Comparison of ENCODE assay signal across 8 cellular contexts in genomic region chr3:111978833-111979688, GRCh38. TPM values are rescaled to one million over a fixed set of nuclear protein-coding genes. Genes with fewer than 3 reads are reported as not detected.
DNase-seq lines count a peak whose midpoint lies in the region; FAIRE-seq and TF ChIP-seq lines count a peak whose summit lies in the region.

Gene ABHD10, plus strand, starts transcription at chr3:111979026. Its CDS starts 36 bp downstream, at chr3:111979062.

- H3K23ac ChIP-seq in neuronal stem cell (ENCODE audit: low read depth, low read length, poor library complexity), result peak within 1 kb of the TSS; percentile 82

- H3K27me3 ChIP-seq in HAP-1 (ENCODE audit: low read depth) (peaks cover 5% of the 10 kb centered on the region; the same call in 1 of the 2 replicates), MM.1S (replicated peaks; ENCODE audit: insufficient read depth, low read length) (no peaks in the 10 kb centered on the region), SJSA1 (replicated peaks) (no peaks in the 10 kb centered on the region), neuronal stem cell (ENCODE audit: control insufficient read depth in 3 of 3, insufficient read depth in 3 of 3, low read depth in 1 of 3, low read length in 3 of 3) (no peaks in the 10 kb centered on the region)

- H3K27ac ChIP-seq in MM.1S (ENCODE audit: low read length) (peak within 1 kb of the TSS; percentile 83), SJSA1 (peak within 1 kb of the TSS; percentile 30), neuronal stem cell (replicated peaks; ENCODE audit: low read length) (peak within 1 kb of the TSS; percentile 46)

- no peak within 1 kb of the TSS for H2AK5ac ChIP-seq in neuronal stem cell (ENCODE audit: low read depth, low read length)

- peak within 1 kb of the TSS; percentile 84 for H2BK5ac ChIP-seq in neuronal stem cell (ENCODE audit: low read length)

- H3K14ac ChIP-seq in neuronal stem cell (ENCODE audit: low read length), result peak within 1 kb of the TSS; percentile 72

- 0 out of 2 replicates have a peak, but pooled peaks cover 2% of the 10 kb centered on the region for H3K4me1 ChIP-seq in HAP-1
- H3K4me1 ChIP-seq in MM.1S (ENCODE audit: low read length), result peaks cover 6% of the 10 kb centered on the region; the same call in 1 of the 2 replicates
- H3K4me1 ChIP-seq in SJSA1 (replicated peaks), result no peaks in the 10 kb centered on the region; the same call in 1 of the 2 replicates
- H3K4me1 ChIP-seq in neuronal stem cell (ENCODE audit: control insufficient read depth in 2 of 2, insufficient read depth in 1 of 2, low read depth in 1 of 2, low read length in 2 of 2), result peaks cover 2 to 17% of the 10 kb centered on the region in 2 donors

- no CpG with 5 or more reads among the region's 50 CpGs for WGBS in neuronal stem cell (ENCODE audit: extremely low coverage in 2 of 2, insufficient read length in 2 of 2, insufficient replicate concordance in 1 of 2), 2 donors

- peak within 1 kb of the TSS; percentile 82 for H2BK15ac ChIP-seq in neuronal stem cell (ENCODE audit: low read length)

- H3K18ac ChIP-seq in neuronal stem cell (ENCODE audit: low read length), result peak within 1 kb of the TSS; percentile 100

- peak within 1 kb of the TSS; percentile 66 for H2BK120ac ChIP-seq in neuronal stem cell (ENCODE audit: low read depth, low read length)

- no peaks in the 10 kb centered on the region for H3K79me1 ChIP-seq in neuronal stem cell (ENCODE audit: low read depth, low read length)

- H3K36me3 ChIP-seq in HAP-1 (replicated peaks), result no peaks in the 10 kb centered on the region
- H3K36me3 ChIP-seq in MM.1S (replicated peaks; ENCODE audit: insufficient read depth, low read length), result no peaks in the 10 kb centered on the region
- H3K36me3 ChIP-seq in SJSA1, result peaks cover 18% of the 10 kb centered on the region
- H3K36me3 ChIP-seq in neuronal stem cell (replicated peaks in 1 of 2; ENCODE audit: control insufficient read depth in 2 of 2, insufficient read depth in 2 of 2, low read length in 2 of 2), result peaks cover 0 to 47% of the 10 kb centered on the region in 2 donors

- peaks cover 10% of the 10 kb centered on the region; the same call in 1 of the 2 replicates for H3F3A ChIP-seq in MM.1S (ENCODE audit: insufficient read depth, low read length)

- H4K91ac ChIP-seq in neuronal stem cell (ENCODE audit: low read depth, low read length, poor library complexity), result peak within 1 kb of the TSS; percentile 90

- H3K9me3 ChIP-seq in HAP-1, result no peaks in the 10 kb centered on the region
- H3K9me3 ChIP-seq in MM.1S (replicated peaks; ENCODE audit: insufficient read depth, low read length), result no peaks in the 10 kb centered on the region
- no peaks in the 10 kb centered on the region for H3K9me3 ChIP-seq in SJSA1 (replicated peaks)
- H3K9me3 ChIP-seq in neuronal stem cell (replicated peaks in 1 of 2; ENCODE audit: control insufficient read depth in 2 of 2, insufficient read depth in 1 of 2, low read depth in 1 of 2, low read length in 2 of 2), result no peaks in the 10 kb centered on the region

- no peaks in the 10 kb centered on the region for H3K9me2 ChIP-seq in MM.1S (replicated peaks; ENCODE audit: insufficient read depth, low read length)

- DNase-seq in G401 (ENCODE audit: low spot score) (peak; percentile 99), HAP-1 (ENCODE audit: low spot score in 2 of 2) (peak; percentile 92 to 96), MM.1S (peak; percentile 98), SJSA1 (ENCODE audit: low read depth in 1 of 2, low spot score in 2 of 2) (peak; percentile 92 to 96), frontal cortex (ENCODE audit: low spot score in 2 of 2) (peak; percentile 63 to 80), neuronal stem cell (ENCODE audit: low spot score) (peak; percentile 93)
- DNase-seq in activated naive CD4-positive, alpha-beta T cell (lab: John Stamatoyannopoulos, UW), result peak; percentile 80 to 96 (median 94)

- no peaks in the 10 kb centered on the region for H4K20me1 ChIP-seq in MM.1S (ENCODE audit: insufficient read depth, low read length)

- in situ Hi-C loops in G401 (cut with HindIII; ENCODE audit: low sequenced_read_pairs) (no loop called here), HAP-1 (cut with MboI; ENCODE audit: low sequenced_read_pairs) (no loop called here)

- H2AFZ ChIP-seq in MM.1S (ENCODE audit: low read length) (peak within 1 kb of the TSS; percentile 96), neuronal stem cell (ENCODE audit: low read length) (peak within 1 kb of the TSS; percentile 86)

- peak within 1 kb of the TSS; percentile 67 for H3K4me2 ChIP-seq in MM.1S (ENCODE audit: low read depth, low read length)
- H3K4me2 ChIP-seq in neuronal stem cell (ENCODE audit: insufficient read depth, low read length, poor library complexity, severe bottlenecking), result peak within 1 kb of the TSS; percentile 47

- no peak within 1 kb of the TSS for H2BK12ac ChIP-seq in neuronal stem cell (ENCODE audit: low read length)

- H3K79me2 ChIP-seq in MM.1S (ENCODE audit: low read length), result peaks cover 31% of the 10 kb centered on the region

- no peak within 1 kb of the TSS for H3K4ac ChIP-seq in neuronal stem cell (ENCODE audit: low read length)

- H3K4me3 ChIP-seq in HAP-1, result peak within 1 kb of the TSS; percentile 61
- H3K4me3 ChIP-seq in MM.1S (ENCODE audit: low read length), result peak within 1 kb of the TSS; percentile 98
- H3K4me3 ChIP-seq in SJSA1, result peak within 1 kb of the TSS; percentile 77
- H3K4me3 ChIP-seq in neuronal stem cell (ENCODE audit: low read length in 2 of 2), result peak within 1 kb of the TSS; percentile 61 to 82

- no peak within 1 kb of the TSS for H4K8ac ChIP-seq in neuronal stem cell (ENCODE audit: low read depth, low read length)

- TF ChIP-seq CTCF in MM.1S (IDR thresholded peaks at IDR 0.05; ENCODE audit: low read length), result no peak; the same call in 1 of the 2 replicates
- TF ChIP-seq CTCF in subcutaneous adipose tissue (IDR thresholded peaks at IDR 0.05; ENCODE audit: low read depth), result no peak

- FAIRE-seq in frontal cortex (lab: Jason Lieb, UNC), result no peak

- peak within 1 kb of the TSS; percentile 89 for H3K9ac ChIP-seq in MM.1S (ENCODE audit: low read length)
- peak within 1 kb of the TSS; percentile 96 for H3K9ac ChIP-seq in neuronal stem cell (ENCODE audit: low read depth, low read length, poor library complexity)

RNA-seq across cellular contexts. Expression of gene ABHD10, which starts in this region (rescaled TPM):
- 26.5 and 39.9 TPM in 2 replicates for total RNA-seq in G401 (2014; rRNA removed; shearing (Covaris generic))
- total RNA-seq in SJSA1 (2014; rRNA removed; shearing (Covaris generic)), result 23.1 and 33.7 TPM in 2 replicates
- total RNA-seq in frontal cortex (85.6 TPM), subcutaneous adipose tissue (10 to 100 TPM; 17.9 to 24.9 (median 22.1) TPM)
- polyA plus RNA-seq in neuronal stem cell (2013, experiment 1 of 2), result 26.8 TPM
- polyA plus RNA-seq in neuronal stem cell (2013, experiment 2 of 2), result 26.8 TPM

Comparison
In these comparisons a context has a peak if more than half of its experiments do, and no peak if none do; other contexts are left out.
1. Peak in every context shown above with its lines: DNase-seq, H3K4me3 ChIP-seq and H3K27ac ChIP-seq.
2. H3K27ac ChIP-seq: peak in every context shown above with its lines; median percentile 83 in MM.1S; 46 in neuronal stem cell; 30 in SJSA1.